In genomic region chr9:89022071-89022721, GRCh38 we compare ENCODE assay signal across 11 cellular contexts. TPM values are rescaled to one million over a fixed set of nuclear protein-coding genes. Genes with fewer than 3 reads are reported as not detected.
DNase-seq lines count a peak whose midpoint lies in the region; ATAC-seq, FAIRE-seq and TF ChIP-seq lines count a peak whose summit lies in the region.
"Had no signal": no experiment of that assay in that cellular context is flagged by ENCODE, and none has a peak within 500 bp of the region (broad histone marks: within the 10 kb centered on the region; RNA-seq: fewer than 3 reads in every experiment).

No MANE protein-coding gene starts in this region.

- peak overlapping the region; percentile 57 for H3K4me2 ChIP-seq in GM23338

- in situ Hi-C loops in gastrocnemius medialis (cut with MboI; ENCODE audit: low sequenced_read_pairs in 4 of 4) = no loop called here

- peaks cover 17% of the 10 kb centered on the region for H3K4me1 Mint-ChIP-seq in GM23338

- TF ChIP-seq POLR2A in gastrocnemius medialis (IDR thresholded peaks at IDR 0.05) = no peak

- H3K9me3 Mint-ChIP-seq in GM23338 = peaks cover 9% of the 10 kb centered on the region

- DNase-seq in GM23338 (ENCODE audit: low spot score) (peak; percentile 23), colonic mucosa (no peak), kidney tubule cell (ENCODE audit: low spot score) (peak; percentile 90), gastrocnemius medialis (no peak), AG20443 (ENCODE audit: low spot score) (no peak), HTR-8/SVneo (ENCODE audit: insufficient read length, low spot score) (no peak)
- DNase-seq: NCI-H524 had no signal

- no peaks in the 10 kb centered on the region for H4K20me1 ChIP-seq in GM23338 (replicated peaks; ENCODE audit: insufficient read depth)

- intact Hi-C loops in colonic mucosa (cut with DNase I) (no loop called here), gastrocnemius medialis (cut with DNase I; ENCODE audit: low total_unique reads) (no loop called here)

- ATAC-seq in GM23338 = peak; percentile 42
- ATAC-seq in gastrocnemius medialis = no peak
- no peak for ATAC-seq in HG03432 (IDR thresholded peaks at IDR 0.05; ENCODE audit: unreplicated experiment)
- ATAC-seq in GM19397 (IDR thresholded peaks at IDR 0.05; ENCODE audit: unreplicated experiment) = no peak

- no peak overlapping the region for H3K27ac Mint-ChIP-seq in GM23338
- H3K27ac Mint-ChIP-seq: activated naive CD8-positive, alpha-beta T cell had no signal

- H3K79me2 ChIP-seq in GM23338 (replicated peaks; ENCODE audit: insufficient read depth) = no peaks in the 10 kb centered on the region

- H3K36me3 ChIP-seq in GM23338 (ENCODE audit: insufficient read depth) = no peaks in the 10 kb centered on the region
- no peaks in the 10 kb centered on the region for H3K36me3 ChIP-seq in colonic mucosa
- no peaks in the 10 kb centered on the region for H3K36me3 ChIP-seq in gastrocnemius medialis

- H3K27ac ChIP-seq in GM23338 (ENCODE audit: low read depth) (no peak overlapping the region), colonic mucosa (peak overlapping the region; percentile 24), gastrocnemius medialis (peak overlapping the region; percentile 28 to 50 (median 44))
- H3K27ac ChIP-seq: SK-N-MC had no signal

- peaks cover 15% of the 10 kb centered on the region for H3K36me3 Mint-ChIP-seq in GM23338 (ENCODE audit: low read depth)

- H3K4me3 ChIP-seq in GM23338 (no peak overlapping the region), colonic mucosa (no peak overlapping the region), gastrocnemius medialis (no peak overlapping the region)
- H3K4me3 ChIP-seq: SK-N-MC had no signal

- H3K9me3 ChIP-seq in colonic mucosa = no peaks in the 10 kb centered on the region
- no peaks in the 10 kb centered on the region for H3K9me3 ChIP-seq in gastrocnemius medialis

- H3K9ac ChIP-seq in colonic mucosa (ENCODE audit: low read depth in 2 of 2, low read length in 2 of 2) = no peak overlapping the region

- no peaks in the 10 kb centered on the region for H3F3A ChIP-seq in GM23338 (replicated peaks; ENCODE audit: low read depth)

- peaks cover 10% of the 10 kb centered on the region for H3K27me3 Mint-ChIP-seq in GM23338 (ENCODE audit: insufficient read depth, low read depth, poor library complexity)

- H3K9me2 ChIP-seq in GM23338 (ENCODE audit: insufficient read depth) = peaks cover 5% of the 10 kb centered on the region; the same call in 1 of the 2 replicates

- no peak overlapping the region; the same call in 2 of the 3 replicates for H3K4me3 Mint-ChIP-seq in GM23338
- H3K4me3 Mint-ChIP-seq: activated naive CD8-positive, alpha-beta T cell had no signal

- FAIRE-seq in HTR-8/SVneo (lab: Jason Lieb, UNC) = no peak

- no peak for TF ChIP-seq CTCF in GM23338 (conservative IDR thresholded peaks at IDR 0.05; ENCODE audit: low read depth in 2 of 2)
- TF ChIP-seq CTCF in colonic mucosa (IDR thresholded peaks at IDR 0.05) = no peak
- TF ChIP-seq CTCF in gastrocnemius medialis (IDR thresholded peaks at IDR 0.05 in 4 of 5, conservative IDR thresholded peaks at IDR 0.05 in 1 of 5) = no peak

- H2AFZ ChIP-seq in GM23338 = 0 out of 2 replicates have a peak overlapping the region, but pooled peaks have one; percentile 43

- H3K4me1 ChIP-seq in GM23338 (ENCODE audit: insufficient read depth) (0 out of 2 replicates have a peak, but pooled peaks cover 6% of the 10 kb centered on the region), colonic mucosa (no peaks in the 10 kb centered on the region), gastrocnemius medialis (no peaks in the 10 kb centered on the region)

- no peaks in the 10 kb centered on the region for H3K27me3 ChIP-seq in GM23338 (ENCODE audit: insufficient read depth)
- no peaks in the 10 kb centered on the region for H3K27me3 ChIP-seq in colonic mucosa
- H3K27me3 ChIP-seq in gastrocnemius medialis = no peaks in the 10 kb centered on the region

TF ChIP-seq in GM23338, 12 proteins besides CTCF, POLR2A, EP300 and RAD21:
- TF ChIP-seq, protein P1, sequence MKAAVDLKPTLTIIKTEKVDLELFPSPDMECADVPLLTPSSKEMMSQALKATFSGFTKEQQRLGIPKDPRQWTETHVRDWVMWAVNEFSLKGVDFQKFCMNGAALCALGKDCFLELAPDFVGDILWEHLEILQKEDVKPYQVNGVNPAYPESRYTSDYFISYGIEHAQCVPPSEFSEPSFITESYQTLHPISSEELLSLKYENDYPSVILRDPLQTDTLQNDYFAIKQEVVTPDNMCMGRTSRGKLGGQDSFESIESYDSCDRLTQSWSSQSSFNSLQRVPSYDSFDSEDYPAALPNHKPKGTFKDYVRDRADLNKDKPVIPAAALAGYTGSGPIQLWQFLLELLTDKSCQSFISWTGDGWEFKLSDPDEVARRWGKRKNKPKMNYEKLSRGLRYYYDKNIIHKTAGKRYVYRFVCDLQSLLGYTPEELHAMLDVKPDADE (IDR thresholded peaks at IDR 0.05) = no peak
- no peak for TF ChIP-seq JUNB (IDR thresholded peaks at IDR 0.05; ENCODE audit: unreplicated experiment)

RNA-seq across cellular contexts. Expression of gene S1PR3, which starts 30.9 kb away (rescaled TPM):
- 7.6 and 9.3 TPM in 2 replicates for total RNA-seq in GM23338 (2014; rRNA removed; shearing (Covaris generic))
- 1.7 and 2.1 TPM in 2 replicates for polyA plus RNA-seq in GM23338 (2016; fragmentation: Nextera tagmentation; extraction: Ambion mirVana)
- 1 to 10 TPM in 1 of 2 donors, under 1 TPM in 1; 0.67 to 3.2 TPM for total RNA-seq in colonic mucosa
- 10 to 100 TPM in 1 of 4 donors, 1 to 10 TPM in 3; 3.3 to 13.4 (median 5.7) TPM for total RNA-seq in gastrocnemius medialis

Comparison
In these comparisons a context has a peak if more than half of its experiments do, and no peak if none do; other contexts are left out.
1. DNase-seq: peak in GM23338 (single experiment) and kidney tubule cell (single experiment); none in colonic mucosa (single experiment), gastrocnemius medialis (0 of 2), AG20443 (single experiment) and HTR-8/SVneo (single experiment).